8 cellular contexts compared by ENCODE assay signal in genomic region chrX:24026403-24026801, GRCh38. TPM values are rescaled to one million over a fixed set of nuclear protein-coding genes. Genes with fewer than 3 reads are reported as not detected.
A peak's percentile ranks its signal among the peaks of the same experiment; 100 is the strongest.
DNase-seq lines count a peak whose midpoint lies in the region; ATAC-seq, FAIRE-seq and TF ChIP-seq lines count a peak whose summit lies in the region.

No MANE protein-coding gene starts in this region.

- CTCF ChIA-PET in GM10248 (lab: Yijun Ruan, JAX), result interaction anchor here (0.6 to 3.3 kb wide), 3 partner anchors 28 to 118 kb away, joined by 3 to 16 read pairs (median 8); partner anchors contain the start of genes APOO, CXorf58 and EIF2S3

- no peak overlapping the region for H3K27ac ChIP-seq in neural progenitor cell

- H3K27me3 Mint-ChIP-seq in effector memory CD8-positive, alpha-beta T cell, result no peaks in the 10 kb centered on the region
- H3K27me3 Mint-ChIP-seq in neural progenitor cell (ENCODE audit: insufficient read depth, low read depth), result peaks cover 3% of the 10 kb centered on the region

- peaks cover 28% of the 10 kb centered on the region for H4K20me1 ChIP-seq in neural progenitor cell (ENCODE audit: low read depth)

- peak overlapping the region; percentile 79 for H3K4me2 ChIP-seq in neural progenitor cell

- peak overlapping the region; percentile 90 for H3K9ac ChIP-seq in NT2/D1 (ENCODE audit: insufficient read length, low read depth)
- H3K9ac ChIP-seq in neural progenitor cell, result no peak overlapping the region

- TF ChIP-seq CTCF in neural progenitor cell (IDR thresholded peaks at IDR 0.05) (no peak), GM10248 (IDR thresholded peaks at IDR 0.05; ENCODE audit: control extremely low read depth, extremely low read depth, low read depth, missing control alignments) (no peak)

- peak overlapping the region; percentile 79 to 84 for H3K4me3 Mint-ChIP-seq in effector memory CD8-positive, alpha-beta T cell
- H3K4me3 Mint-ChIP-seq in neural progenitor cell, result peak overlapping the region; percentile 92

- H3K27ac Mint-ChIP-seq in effector memory CD8-positive, alpha-beta T cell, result peak overlapping the region; percentile 73 to 89
- peak overlapping the region; percentile 97 for H3K27ac Mint-ChIP-seq in neural progenitor cell

- H3K4me1 Mint-ChIP-seq in effector memory CD8-positive, alpha-beta T cell (ENCODE audit: low read depth in 2 of 2), result peaks cover 3 to 11% of the 10 kb centered on the region in 2 donors
- H3K4me1 Mint-ChIP-seq in neural progenitor cell, result peaks cover 16% of the 10 kb centered on the region

- POLR2A ChIA-PET in GM10248 (lab: Yijun Ruan, JAX), result interaction anchor here (1.7 kb wide), 1 partner anchor 28 kb away, joined by 16 read pairs; the partner anchor contains the start of gene EIF2S3

- H3K4me1 ChIP-seq in NT2/D1 (ENCODE audit: insufficient read depth, insufficient read length) (no peaks in the 10 kb centered on the region), neural progenitor cell (peaks cover 12% of the 10 kb centered on the region)

- H3K9me3 ChIP-seq in NT2/D1 (ENCODE audit: insufficient read depth, low read length) (no peaks in the 10 kb centered on the region), neural progenitor cell (ENCODE audit: low read depth) (no peaks in the 10 kb centered on the region)

- peaks cover 25% of the 10 kb centered on the region for H3K36me3 Mint-ChIP-seq in effector memory CD8-positive, alpha-beta T cell (ENCODE audit: insufficient read depth)
- H3K36me3 Mint-ChIP-seq in neural progenitor cell, result peaks cover 12% of the 10 kb centered on the region

- DNase-seq in G401 (ENCODE audit: low spot score) (peak; percentile 23), NT2/D1 (ENCODE audit: low read depth, low spot score) (no peak), neural progenitor cell (ENCODE audit: low spot score) (peak; percentile 23), GM10248 (ENCODE audit: extremely low spot score) (no peak), GM19239 (ENCODE audit: insufficient read length, low spot score) (no peak)
- DNase-seq in effector memory CD8-positive, alpha-beta T cell, result no peak

- H3K4me3 ChIP-seq in NT2/D1 (ENCODE audit: insufficient read length, low read depth) (peak overlapping the region; percentile 74), neural progenitor cell (peak overlapping the region; percentile 97)

- peaks cover 37% of the 10 kb centered on the region for H3K79me2 ChIP-seq in neural progenitor cell (ENCODE audit: low read depth)

- peak overlapping the region; percentile 75 for H2AFZ ChIP-seq in neural progenitor cell (replicated peaks)

- H3K9me3 Mint-ChIP-seq in effector memory CD8-positive, alpha-beta T cell, result no peaks in the 10 kb centered on the region
- no peaks in the 10 kb centered on the region for H3K9me3 Mint-ChIP-seq in neural progenitor cell

- peaks cover 12% of the 10 kb centered on the region for H3K36me3 ChIP-seq in NT2/D1 (ENCODE audit: insufficient read depth, insufficient read length, low read length)
- H3K36me3 ChIP-seq in neural progenitor cell, result no peaks in the 10 kb centered on the region

- ATAC-seq in effector memory CD8-positive, alpha-beta T cell (replicated peaks), result no peak
- no peak for ATAC-seq in HG03354 (IDR thresholded peaks at IDR 0.05; ENCODE audit: poor library complexity, severe bottlenecking, unreplicated experiment)
- ATAC-seq in HG03045 (IDR thresholded peaks at IDR 0.05; ENCODE audit: unreplicated experiment), result no peak

- in situ Hi-C loops in G401 (cut with HindIII; ENCODE audit: low sequenced_read_pairs), result no loop called here

- H3K27me3 ChIP-seq in NT2/D1 (ENCODE audit: insufficient read depth, insufficient read length), result no peaks in the 10 kb centered on the region
- H3K27me3 ChIP-seq in neural progenitor cell, result peaks cover 41% of the 10 kb centered on the region

- no peak for FAIRE-seq in GM19239 (lab: Jason Lieb, UNC)

- H3F3A ChIP-seq in neural progenitor cell (ENCODE audit: low read depth), result peaks cover 30% of the 10 kb centered on the region

RNA-seq across cellular contexts. Expression of gene KLHL15, which starts 0.6 kb away (rescaled TPM):
- total RNA-seq in G401 (2014; rRNA removed; shearing (Covaris generic)), result 5.2 and 8.1 TPM in 2 replicates
- 31.3 and 46.9 TPM in 2 replicates for total RNA-seq in neural progenitor cell (ENCODE audit: low replicate concordance)

RNA-seq across cellular contexts. Expression of gene EIF2S3, which starts 28.4 kb away (rescaled TPM):
- total RNA-seq in G401 (2014; rRNA removed; shearing (Covaris generic)), result 176 and 229 TPM in 2 replicates
- total RNA-seq in neural progenitor cell (ENCODE audit: low replicate concordance), result 503 and 568 TPM in 2 replicates

Comparison
In these comparisons a context has a peak if more than half of its experiments do, and no peak if none do; other contexts are left out.
1. DNase-seq: peak in G401 (single experiment) and neural progenitor cell (single experiment); none in NT2/D1 (single experiment), effector memory CD8-positive, alpha-beta T cell (0 of 3), GM10248 (single experiment) and GM19239 (single experiment).